ENCODE assay signal across 12 cellular contexts in genomic region chr11:110565690-110566336, GRCh38.
DNase-seq lines count a peak whose midpoint lies in the region; ATAC-seq and TF ChIP-seq lines count a peak whose summit lies in the region.
"Had no signal": no experiment of that assay in that cellular context is flagged by ENCODE, and none has a peak within 500 bp of the region (broad histone marks: within the 10 kb centered on the region; RNA-seq: fewer than 3 reads in every experiment).

No MANE protein-coding gene starts in this region.

- H3K4me3 ChIP-seq in gastroesophageal sphincter (no peak overlapping the region), tibial artery (no peak overlapping the region)

- intact Hi-C loops in tibial artery (cut with DNase I; ENCODE audit: low total_unique reads) (no loop called here), cardiac septum (cut with DNase I) (no loop called here)

- H3K4me1 ChIP-seq in gastroesophageal sphincter (no peaks in the 10 kb centered on the region), tibial artery (no peaks in the 10 kb centered on the region)

- no peak for TF ChIP-seq POLR2A in gastroesophageal sphincter (IDR thresholded peaks at IDR 0.05)

- TF ChIP-seq CTCF in gastroesophageal sphincter (IDR thresholded peaks at IDR 0.05) (no peak), tibial artery (IDR thresholded peaks at IDR 0.05) (no peak)

- ATAC-seq in activated T-helper 17 cell treated with anti-CD3 and anti-CD28 coated beads, Interleukin-2, amount 50 U/mL, for 72 hours (replicated peaks): peak; percentile 18
- no peak for ATAC-seq in gastroesophageal sphincter

- no peaks in the 10 kb centered on the region for H3K9me3 Mint-ChIP-seq in activated T-helper 17 cell treated with anti-CD3 and anti-CD28 coated beads, Interleukin-2, amount 50 U/mL, for 72 hours
- H3K9me3 Mint-ChIP-seq: CD8-positive, alpha-beta memory T cell; HFFc6; nephron had no signal

- H3K27ac Mint-ChIP-seq in activated T-helper 17 cell treated with anti-CD3 and anti-CD28 coated beads, Interleukin-2, amount 50 U/mL, for 72 hours: no peak overlapping the region
- H3K27ac Mint-ChIP-seq: HFFc6 had no signal

- H3K4me1 Mint-ChIP-seq in activated T-helper 17 cell treated with anti-CD3 and anti-CD28 coated beads, Interleukin-2, amount 50 U/mL, for 72 hours: no peaks in the 10 kb centered on the region

- TF ChIP-seq EP300 in gastroesophageal sphincter (IDR thresholded peaks at IDR 0.05): no peak

- H3K36me3 ChIP-seq in gastroesophageal sphincter (no peaks in the 10 kb centered on the region), tibial artery (no peaks in the 10 kb centered on the region)

- WGBS in gastroesophageal sphincter (ENCODE audit: low coverage in 1 of 2), 2 donors: 67 to 75% methylated on average over 4 to 5 of the region's 9 CpGs

- H3K27ac ChIP-seq in gastroesophageal sphincter: no peak overlapping the region
- H3K27ac ChIP-seq in tibial artery: no peak overlapping the region

- peaks cover 7% of the 10 kb centered on the region for H3K27me3 Mint-ChIP-seq in activated T-helper 17 cell treated with anti-CD3 and anti-CD28 coated beads, Interleukin-2, amount 50 U/mL, for 72 hours

- peak; percentile 94 for DNase-seq in H4 (ENCODE audit: low spot score)
- peak; percentile 1 for DNase-seq in NCI-H1694 treated with DMSO at 0.1 percent for 48 hours (lab: John Stamatoyannopoulos, UW)
- DNase-seq in myocyte (ENCODE audit: low read depth): peak; percentile 94
- no peak for DNase-seq in tibial artery
- DNase-seq in NCI-H345 (lab: John Stamatoyannopoulos, UW): no peak
- no peak for DNase-seq in cardiac septum (ENCODE audit: low spot score)
- DNase-seq: HFFc6, NCI-H1092 had no signal

- H3K9me3 ChIP-seq in gastroesophageal sphincter (no peaks in the 10 kb centered on the region), tibial artery (no peaks in the 10 kb centered on the region)

- H3K27me3 ChIP-seq in gastroesophageal sphincter (no peaks in the 10 kb centered on the region), tibial artery (no peaks in the 10 kb centered on the region)

- H3K36me3 Mint-ChIP-seq in activated T-helper 17 cell treated with anti-CD3 and anti-CD28 coated beads, Interleukin-2, amount 50 U/mL, for 72 hours (ENCODE audit: low read depth): no peaks in the 10 kb centered on the region
- H3K36me3 Mint-ChIP-seq: CD8-positive, alpha-beta memory T cell had no signal

- H3K4me3 Mint-ChIP-seq in activated T-helper 17 cell treated with anti-CD3 and anti-CD28 coated beads, Interleukin-2, amount 50 U/mL, for 72 hours: no peak overlapping the region
- H3K4me3 Mint-ChIP-seq: HFFc6 had no signal

Comparison
In these comparisons a context has a peak if more than half of its experiments do, and no peak if none do; other contexts are left out.
1. DNase-seq: peak in H4 (single experiment), NCI-H1694 treated with DMSO at 0.1 percent for 48 hours (single experiment) and myocyte (single experiment); none in tibial artery (0 of 2), NCI-H345 (single experiment) and cardiac septum (single experiment).